In genomic region chr6:161161121-161161520, GRCh38 we compare ENCODE assay signal across 18 cellular contexts.
DNase-seq lines count a peak whose midpoint lies in the region; ATAC-seq, FAIRE-seq and TF ChIP-seq lines count a peak whose summit lies in the region.
"Had no signal": no experiment of that assay in that cellular context is flagged by ENCODE, and none has a peak within 500 bp of the region (broad histone marks: within the 10 kb centered on the region; RNA-seq: fewer than 3 reads in every experiment).

No MANE protein-coding gene starts in this region.

- no peak overlapping the region for H3K4me2 ChIP-seq in SK-N-SH

- H3K27ac ChIP-seq in endodermal cell (ENCODE audit: low read depth, low read length) (peak overlapping the region; percentile 58), SK-N-SH (ENCODE audit: low read depth in 2 of 2, low read length in 1 of 2) (no peak overlapping the region), tibial artery (no peak overlapping the region)
- H3K27ac ChIP-seq: 22Rv1, BLaER1 had no signal

- peak; percentile 82 for FAIRE-seq in urothelium cell line (lab: Jason Lieb, UNC)
- FAIRE-seq: GM19239, H1, HTR-8/SVneo had no signal

- peaks cover 88% of the 10 kb centered on the region for H3K36me3 ChIP-seq in endodermal cell (ENCODE audit: control insufficient read depth, insufficient read depth, low read length)
- H3K36me3 ChIP-seq in SK-N-SH (replicated peaks in 1 of 2; ENCODE audit: control insufficient read depth in 1 of 2, insufficient read depth in 2 of 2, low read length in 1 of 2): peaks cover 0 to 3% of the 10 kb centered on the region in 2 experiments
- H3K36me3 ChIP-seq in tibial artery: peaks cover 5 to 21% (median 17%) of the 10 kb centered on the region in 3 donors

- no peaks in the 10 kb centered on the region for H3F3A ChIP-seq in SK-N-SH (replicated peaks; ENCODE audit: insufficient read depth)

- no peaks in the 10 kb centered on the region for H3K9me2 ChIP-seq in SK-N-SH

- H3K9me3 ChIP-seq in endodermal cell (ENCODE audit: control insufficient read depth, low read length) (peaks cover 31% of the 10 kb centered on the region), SK-N-SH (no peaks in the 10 kb centered on the region), tibial artery (no peaks in the 10 kb centered on the region)
- H3K9me3 ChIP-seq: HAP-1 had no signal

- ATAC-seq in sciatic nerve: peak; percentile 7

- TF ChIP-seq CTCF in endodermal cell (conservative IDR thresholded peaks at IDR 0.05) (no peak), SK-N-SH (IDR thresholded peaks at IDR 0.05) (no peak), tibial artery (IDR thresholded peaks at IDR 0.05) (no peak)

- H2AFZ ChIP-seq in SK-N-SH (ENCODE audit: low read depth): no peak overlapping the region

- peaks cover 91% of the 10 kb centered on the region for H3K36me3 Mint-ChIP-seq in endodermal cell (ENCODE audit: low read depth)

- H3K9ac ChIP-seq in endodermal cell (ENCODE audit: extremely low read depth, low read length, poor library complexity, severe bottlenecking): no peak overlapping the region
- no peak overlapping the region for H3K9ac ChIP-seq in SK-N-SH
- H3K9ac ChIP-seq: BLaER1 had no signal

- intact Hi-C loops in sciatic nerve (cut with DNase I) (no loop called here), tibial artery (cut with DNase I; ENCODE audit: low total_unique reads) (no loop called here)

- WGBS in endodermal cell (ENCODE audit: insufficient coverage in 1 of 2, insufficient read length in 1 of 2), 2 experiments: 95 to 99% methylated on average over 10 to 15 of the region's 15 CpGs
- 98% methylated on average over 15 of the region's 15 CpGs for WGBS in SK-N-SH (ENCODE audit: low lambda C conversion rate)

- H3K4me3 Mint-ChIP-seq in endodermal cell: no peak overlapping the region
- H3K4me3 Mint-ChIP-seq: CD8-positive, alpha-beta memory T cell had no signal

- H3K27ac Mint-ChIP-seq in endodermal cell: no peak overlapping the region

- H3K27me3 ChIP-seq in endodermal cell (ENCODE audit: control insufficient read depth, insufficient read depth, low read length, poor library complexity, severe bottlenecking) (no peaks in the 10 kb centered on the region), SK-N-SH (ENCODE audit: insufficient read depth) (no peaks in the 10 kb centered on the region), tibial artery (no peaks in the 10 kb centered on the region)
- H3K27me3 ChIP-seq: BLaER1 had no signal

- no peaks in the 10 kb centered on the region for H3K4me1 Mint-ChIP-seq in endodermal cell
- H3K4me1 Mint-ChIP-seq: CD8-positive, alpha-beta memory T cell had no signal

- CTCF ChIA-PET in SK-N-SH (lab: Yijun Ruan, JAX): interaction anchor here (1.0 to 1.9 kb wide), 2 partner anchors 16 to 210 kb away, joined by 3 to 7 read pairs; no protein-coding TSS in a partner anchor

- DNase-seq in activated CD8-positive, alpha-beta memory T cell treated with anti-CD3 and anti-CD28 coated beads, Interleukin-2, amount 50 U/mL, for 48 hours: peak; percentile 40
- DNase-seq in activated CD8-positive, alpha-beta memory T cell treated with anti-CD3 and anti-CD28 coated beads for 24 hours: no peak
- DNase-seq in endodermal cell (no peak), sciatic nerve (ENCODE audit: low spot score) (peak; percentile 53), urothelium cell line (ENCODE audit: low spot score) (no peak), SK-N-SH (no peak), NCI-H2196 (lab: John Stamatoyannopoulos, UW; ENCODE audit: unreplicated experiment) (no peak), tibial artery (no peak)
- DNase-seq: AML-193; CD8-positive, alpha-beta memory T cell; DMS53; GF-D8 had no signal

- no peak for TF ChIP-seq RAD21 in SK-N-SH (IDR thresholded peaks at IDR 0.05; ENCODE audit: low read length)

- POLR2A ChIA-PET in SK-N-SH (lab: Yijun Ruan, JAX): no interaction called here

- H3K4me3 ChIP-seq in endodermal cell (ENCODE audit: low read length) (no peak overlapping the region), SK-N-SH (ENCODE audit: low read depth in 2 of 2, low read length in 1 of 2) (no peak overlapping the region), tibial artery (no peak overlapping the region)
- H3K4me3 ChIP-seq: BLaER1, HAP-1 had no signal

- H3K4me1 ChIP-seq in endodermal cell (ENCODE audit: control insufficient read depth, insufficient read depth, low read length) (no peaks in the 10 kb centered on the region), SK-N-SH (ENCODE audit: control insufficient read depth in 1 of 2, insufficient read depth in 2 of 2, low read depth in 1 of 2, low read length in 1 of 2) (peaks cover 0 to 2% of the 10 kb centered on the region in 2 experiments; a peak in 1 of 4 replicates), tibial artery (peaks cover 0 to 35% (median 23%) of the 10 kb centered on the region in 4 donors)
- H3K4me1 ChIP-seq: HAP-1 had no signal

- H4K20me1 ChIP-seq in SK-N-SH (ENCODE audit: insufficient read depth): no peaks in the 10 kb centered on the region
- H4K20me1 ChIP-seq: BLaER1 had no signal

- H3K9me3 Mint-ChIP-seq in endodermal cell: peaks cover 19% of the 10 kb centered on the region

- TF ChIP-seq EP300 in SK-N-SH (IDR thresholded peaks at IDR 0.05; ENCODE audit: borderline replicate concordance in 1 of 2, low read depth in 1 of 2, low read length in 1 of 2): no peak

- no peaks in the 10 kb centered on the region for H3K79me2 ChIP-seq in SK-N-SH (ENCODE audit: insufficient read depth)

- no peaks in the 10 kb centered on the region for H3K27me3 Mint-ChIP-seq in endodermal cell (ENCODE audit: insufficient read depth)

TF ChIP-seq in SK-N-SH, 30 proteins besides CTCF, POLR2A, EP300 and RAD21:
- TF ChIP-seq USF2 (IDR thresholded peaks at IDR 0.05; ENCODE audit: borderline replicate concordance, low read depth, low read length): no peak
TF ChIP-seq in SK-N-SH: peak in this region for 0.

Comparison
In these comparisons a context has a peak if more than half of its experiments do, and no peak if none do; other contexts are left out.
1. DNase-seq: peak in activated CD8-positive, alpha-beta memory T cell treated with anti-CD3 and anti-CD28 coated beads, Interleukin-2, amount 50 U/mL, for 48 hours (single experiment) and sciatic nerve (single experiment); none in activated CD8-positive, alpha-beta memory T cell treated with anti-CD3 and anti-CD28 coated beads for 24 hours (single experiment), endodermal cell (single experiment), urothelium cell line (single experiment), SK-N-SH (single experiment), NCI-H2196 (single experiment) and tibial artery (0 of 2).